ENCODE assay signal across 15 cellular contexts in the genomic region with DNA sequence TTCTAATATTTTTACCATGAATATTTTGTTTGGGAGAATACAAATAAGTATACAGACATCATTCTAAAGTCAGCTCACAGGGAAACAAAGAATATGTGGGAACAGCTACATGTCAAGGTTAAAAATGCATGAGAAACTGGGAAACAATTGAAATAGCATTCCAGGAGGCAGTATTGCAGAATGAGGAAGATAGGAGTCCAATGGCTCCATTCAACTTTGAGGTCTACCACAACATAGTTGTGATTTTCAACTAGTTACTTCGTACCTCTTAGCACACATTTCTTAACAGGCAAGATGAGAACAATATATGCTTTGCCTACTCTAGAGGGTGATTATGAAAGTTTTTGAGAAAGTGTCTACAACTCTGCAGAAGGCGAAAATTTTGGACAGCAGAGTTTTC. TPM values are rescaled to one million over a fixed set of nuclear protein-coding genes. Genes with fewer than 3 reads are reported as not detected.
A peak's percentile ranks its signal among the peaks of the same experiment; 100 is the strongest.
DNase-seq lines count a peak whose midpoint lies in the region; ATAC-seq, FAIRE-seq and TF ChIP-seq lines count a peak whose summit lies in the region.
"Had no signal": no experiment of that assay in that cellular context is flagged by ENCODE, and none has a peak within 500 bp of the region (broad histone marks: within the 10 kb centered on the region; RNA-seq: fewer than 3 reads in every experiment).

No MANE protein-coding gene starts in this region.

- H3K9me3 ChIP-seq in Peyer's patch = no peaks in the 10 kb centered on the region
- H3K9me3 ChIP-seq: adrenal gland; BLaER1 treated with 17β-estradiol and CSF1 and Interleukin-3, amounts not matched to agents 10 nM and 100 nM; thyroid gland had no signal

- H3K27me3 ChIP-seq in bronchial epithelial cell (ENCODE audit: control insufficient read depth, insufficient read depth, low read length) = no peaks in the 10 kb centered on the region
- H3K27me3 ChIP-seq in Peyer's patch = no peaks in the 10 kb centered on the region
- H3K27me3 ChIP-seq: adrenal gland; BLaER1 treated with 17β-estradiol and CSF1 and Interleukin-3, amounts not matched to agents 10 nM and 100 nM; thyroid gland had no signal

- no peak for TF ChIP-seq POLR2A in Peyer's patch (IDR thresholded peaks at IDR 0.05)

- H3K4me3 Mint-ChIP-seq in activated naive CD4-positive, alpha-beta T cell treated with anti-CD3 and anti-CD28 coated beads, Interleukin-2, amount 10 ng/mL, durations not matched to agents 7 days and 5 days = no peak overlapping the region
- H3K4me3 Mint-ChIP-seq: endodermal cell had no signal

- H3K36me3 ChIP-seq in bronchial epithelial cell (ENCODE audit: control insufficient read depth, insufficient read depth, low read length) = no peaks in the 10 kb centered on the region
- no peaks in the 10 kb centered on the region for H3K36me3 ChIP-seq in Peyer's patch
- H3K36me3 ChIP-seq: adrenal gland; BLaER1 treated with 17β-estradiol and CSF1 and Interleukin-3, amounts not matched to agents 10 nM and 100 nM; thyroid gland had no signal

- peaks cover 11% of the 10 kb centered on the region for H3K4me1 Mint-ChIP-seq in activated naive CD4-positive, alpha-beta T cell treated with anti-CD3 and anti-CD28 coated beads, Interleukin-2, amount 10 ng/mL, durations not matched to agents 7 days and 5 days
- H3K4me1 Mint-ChIP-seq: endodermal cell had no signal

- ATAC-seq in left lobe of liver (peak; percentile 38), GM18511 (IDR thresholded peaks at IDR 0.05; ENCODE audit: unreplicated experiment) (no peak), GM18870 (IDR thresholded peaks at IDR 0.05; ENCODE audit: unreplicated experiment) (no peak)
- ATAC-seq: sciatic nerve had no signal

- H3K4me1 ChIP-seq in Peyer's patch = no peaks in the 10 kb centered on the region
- H3K4me1 ChIP-seq: adrenal gland; BLaER1 treated with 17β-estradiol and CSF1 and Interleukin-3, amounts not matched to agents 10 nM and 100 nM; thyroid gland had no signal

- H3K27ac ChIP-seq in Peyer's patch = no peak overlapping the region
- H3K27ac ChIP-seq: adrenal gland; BLaER1 treated with 17β-estradiol and CSF1 and Interleukin-3, amounts not matched to agents 10 nM and 100 nM; thyroid gland had no signal

- no peak overlapping the region for H3K27ac Mint-ChIP-seq in activated naive CD4-positive, alpha-beta T cell treated with anti-CD3 and anti-CD28 coated beads, Interleukin-2, amount 10 ng/mL, durations not matched to agents 7 days and 5 days
- H3K27ac Mint-ChIP-seq: endodermal cell; T-helper 2 cell treated with Interferon-gamma antibody and Interleukin-4, amounts not matched to agents 5 μg/mL and 100 μg/mL, for 36 hours had no signal

- no peak for FAIRE-seq in bronchial epithelial cell (lab: Jason Lieb, UNC)

- no peak overlapping the region for H3K4me3 ChIP-seq in bronchial epithelial cell (ENCODE audit: low read depth, low read length)
- no peak overlapping the region for H3K4me3 ChIP-seq in Peyer's patch
- H3K4me3 ChIP-seq: adrenal gland; BLaER1 treated with 17β-estradiol and CSF1 and Interleukin-3, amounts not matched to agents 10 nM and 100 nM; thyroid gland had no signal

- DNase-seq in AG08395 (ENCODE audit: low spot score) = peak; percentile 85
- DNase-seq in LoVo (ENCODE audit: low spot score) = peak; percentile 25
- DNase-seq in bronchial epithelial cell (ENCODE audit: low read depth) = peak; percentile 63
- DNase-seq in left lobe of liver (ENCODE audit: low spot score) = no peak
- no peak for DNase-seq in Peyer's patch
- DNase-seq in activated naive CD4-positive, alpha-beta T cell treated with anti-CD3 and anti-CD28 coated beads, Interleukin-2, amount 10 ng/mL, durations not matched to agents 7 days and 5 days = no peak
- DNase-seq: activated CD8-positive, alpha-beta memory T cell treated with anti-CD3 and anti-CD28 coated beads, Interleukin-2, amount 50 U/mL, for 4 hours; adrenal gland; endodermal cell; thyroid gland had no signal

- no peaks in the 10 kb centered on the region for H3K9me3 Mint-ChIP-seq in activated naive CD4-positive, alpha-beta T cell treated with anti-CD3 and anti-CD28 coated beads, Interleukin-2, amount 10 ng/mL, durations not matched to agents 7 days and 5 days
- H3K9me3 Mint-ChIP-seq: endodermal cell; T-helper 2 cell treated with Interferon-gamma antibody and Interleukin-4, amounts not matched to agents 5 μg/mL and 100 μg/mL, for 36 hours had no signal

- peaks cover 12% of the 10 kb centered on the region for H3K27me3 Mint-ChIP-seq in activated naive CD4-positive, alpha-beta T cell treated with anti-CD3 and anti-CD28 coated beads, Interleukin-2, amount 10 ng/mL, durations not matched to agents 7 days and 5 days

- TF ChIP-seq CTCF in bronchial epithelial cell (IDR thresholded peaks at IDR 0.05; ENCODE audit: insufficient read depth, low read length, severe bottlenecking) = no peak
- no peak for TF ChIP-seq CTCF in Peyer's patch (IDR thresholded peaks at IDR 0.05)

- H3K36me3 Mint-ChIP-seq in activated naive CD4-positive, alpha-beta T cell treated with anti-CD3 and anti-CD28 coated beads, Interleukin-2, amount 10 ng/mL, durations not matched to agents 7 days and 5 days = no peaks in the 10 kb centered on the region

- CTCF ChIA-PET in activated naive CD4-positive, alpha-beta T cell treated with anti-CD3 and anti-CD28 coated beads, Interleukin-2, amount 10 ng/mL, durations not matched to agents 7 days and 5 days (lab: Charles Lee) = interaction anchor here (0.7 kb wide), 1 partner anchor 118 kb away, joined by 3 read pairs; no protein-coding TSS in a partner anchor

RNA-seq across cellular contexts. Expression of a gene that starts 35.2 kb away (rescaled TPM):
- total RNA-seq in bronchial epithelial cell = 182 and 300 TPM in 2 replicates
- total RNA-seq in left lobe of liver = 84.4 TPM
- total RNA-seq in Peyer's patch = 100 to 1,000 TPM; 268 to 396 (median 337) TPM

Comparison
In these comparisons a context has a peak if more than half of its experiments do, and no peak if none do; other contexts are left out.
1. DNase-seq: peak in AG08395 (single experiment), LoVo (single experiment) and bronchial epithelial cell (single experiment); none in left lobe of liver (single experiment), Peyer's patch (0 of 3) and activated naive CD4-positive, alpha-beta T cell treated with anti-CD3 and anti-CD28 coated beads, Interleukin-2, amount 10 ng/mL, durations not matched to agents 7 days and 5 days (single experiment).